ENCODE assay signal across 15 cellular contexts in the genomic region with DNA sequence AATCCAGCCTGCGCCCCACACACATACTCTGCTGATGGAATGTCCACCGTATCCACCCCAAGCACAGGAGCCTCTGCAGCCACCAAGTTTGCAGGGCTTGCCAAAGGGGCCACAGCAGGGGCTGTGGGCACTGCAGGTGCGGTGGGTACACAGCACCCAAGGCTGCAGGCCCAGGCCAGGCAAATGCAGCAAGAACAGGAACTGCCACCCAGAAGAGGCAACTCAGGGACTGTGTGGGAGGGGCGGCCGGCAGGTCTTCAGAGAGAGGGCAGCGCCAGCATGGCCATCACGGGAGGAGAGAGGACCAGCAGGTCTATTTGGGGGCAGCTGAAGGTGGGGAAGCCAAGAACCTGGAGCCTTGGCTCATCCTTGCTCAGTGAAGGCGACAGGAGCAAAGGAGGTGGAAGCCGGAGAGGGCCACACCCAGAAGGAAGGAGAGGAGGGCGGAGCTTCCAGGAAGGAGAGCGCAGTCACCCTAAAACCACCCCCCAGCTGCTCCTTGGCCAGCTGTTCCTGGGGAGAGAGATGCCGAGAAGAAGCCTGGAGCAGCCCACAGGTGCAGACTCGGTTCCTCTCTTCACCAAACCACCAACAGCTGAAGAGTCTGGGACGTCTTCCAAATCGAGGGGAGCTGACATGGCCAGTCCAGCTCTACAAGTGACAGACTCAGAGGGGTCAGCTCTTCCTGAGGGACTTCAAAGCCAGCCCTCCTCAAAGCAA.
DNase-seq lines count a peak whose midpoint lies in the region; FAIRE-seq and TF ChIP-seq lines count a peak whose summit lies in the region.
"Had no signal": no experiment of that assay in that cellular context is flagged by ENCODE, and none has a peak within 500 bp of the region (broad histone marks: within the 10 kb centered on the region; RNA-seq: fewer than 3 reads in every experiment).

No MANE protein-coding gene starts in this region.

- no peaks in the 10 kb centered on the region for H4K20me1 ChIP-seq in H9 (ENCODE audit: control insufficient read depth, insufficient read depth, insufficient read length)
- no peaks in the 10 kb centered on the region for H4K20me1 ChIP-seq in H1 (replicated peaks in 1 of 2; ENCODE audit: control insufficient read depth in 1 of 2, insufficient read depth in 2 of 2, low read length in 2 of 2)
- H4K20me1 ChIP-seq: BLaER1 treated with 17β-estradiol and CSF1 and Interleukin-3, amounts not matched to agents 10 nM and 100 nM had no signal

- TF ChIP-seq EP300 in H1 (IDR thresholded peaks at IDR 0.05; ENCODE audit: borderline replicate concordance in 1 of 2, low read depth in 2 of 2, low read length in 2 of 2), result no peak

- peaks cover 6 to 9% of the 10 kb centered on the region in 2 experiments; a peak in 4 of 5 replicates for H3K9me3 Mint-ChIP-seq in H9

- no peak for DNase-seq in H9
- DNase-seq in RPMI8226, result peak; percentile 96
- no peak for DNase-seq in H1 (ENCODE audit: low read depth in 1 of 2, low spot score in 2 of 2)
- peak; percentile 57 for DNase-seq in skeletal muscle cell (ENCODE audit: low read depth)
- no peak for DNase-seq in NCI-H1436 treated with DMSO at 0.1 percent for 48 hours (lab: John Stamatoyannopoulos, UW)
- DNase-seq in HPDE6-E6E7 (ENCODE audit: extremely low spot score), result no peak
- DNase-seq in stimulated activated CD4-positive, alpha-beta T cell treated with anti-CD3 and anti-CD28 coated beads, Interleukin-4, amount 100 ng/mL, for 1 hour, result no peak
- no peak for DNase-seq in G401 (ENCODE audit: low spot score)
- DNase-seq: ACHN; CD4-positive, CD25-positive, alpha-beta regulatory T cell; DMS 273 treated with DMSO at 0.1 percent for 48 hours had no signal

- peaks cover 15% of the 10 kb centered on the region for H3K27me3 Mint-ChIP-seq in H9 (ENCODE audit: low read depth)
- H3K27me3 Mint-ChIP-seq: CD4-positive, CD25-positive, alpha-beta regulatory T cell had no signal

- no peak overlapping the region for H3K23ac ChIP-seq in H9 (ENCODE audit: insufficient read length, low read depth, low read length)
- no peak overlapping the region for H3K23ac ChIP-seq in H1 (ENCODE audit: insufficient read length)

- H3T11ph ChIP-seq in H9 (ENCODE audit: low read length), result no peak overlapping the region

- H3K9ac ChIP-seq in H9 (ENCODE audit: extremely low read depth, insufficient read length, low read length), result no peak overlapping the region
- no peak overlapping the region for H3K9ac ChIP-seq in H1 (replicated peaks in 1 of 4; ENCODE audit: extremely low read depth in 1 of 4, low read depth in 3 of 4, low read length in 3 of 4)
- H3K9ac ChIP-seq: BLaER1 treated with 17β-estradiol and CSF1 and Interleukin-3, amounts not matched to agents 10 nM and 100 nM had no signal

- H3K36me3 Mint-ChIP-seq in H9 (ENCODE audit: insufficient read depth in 1 of 3, low read depth in 3 of 3), result peaks cover 4 to 17% (median 16%) of the 10 kb centered on the region in 3 experiments; a peak in 5 of 7 replicates
- H3K36me3 Mint-ChIP-seq: CD4-positive, CD25-positive, alpha-beta regulatory T cell had no signal

- in situ Hi-C loops in G401 (cut with HindIII; ENCODE audit: low sequenced_read_pairs), result no loop called here

- no peak for TF ChIP-seq POLR2A in H1 (IDR thresholded peaks at IDR 0.05; ENCODE audit: control extremely low read depth in 1 of 2, low read depth in 2 of 2, low read length in 2 of 2)

- H2BK15ac ChIP-seq in H9 (ENCODE audit: low read depth, low read length) (no peak overlapping the region; the same call in 1 of the 2 replicates), H1 (ENCODE audit: low read length) (no peak overlapping the region; the same call in 1 of the 2 replicates)

- no peak overlapping the region for H4K5ac ChIP-seq in H9 (ENCODE audit: insufficient read length, low read depth, low read length)
- H4K5ac ChIP-seq in H1 (ENCODE audit: insufficient read length, low read depth, low read length), result no peak overlapping the region

- peaks cover 31 to 32% of the 10 kb centered on the region in 2 experiments for H3K4me1 Mint-ChIP-seq in H9
- H3K4me1 Mint-ChIP-seq: CD4-positive, CD25-positive, alpha-beta regulatory T cell had no signal

- no peaks in the 10 kb centered on the region for H3K9me3 ChIP-seq in H9 (ENCODE audit: control insufficient read depth, low read depth, low read length)
- H3K9me3 ChIP-seq in H1 (ENCODE audit: insufficient read depth in 2 of 2, low read depth in 1 of 2, low read length in 1 of 2), result no peaks in the 10 kb centered on the region
- H3K9me3 ChIP-seq: HAP-1 had no signal

- CTCF ChIA-PET in H1 (lab: Charles Lee; ENCODE audit: partially characterized antibody), result interaction anchor here (0.5 to 1.0 kb wide), 3 partner anchors 47 to 157 kb away, joined by 3 read pairs; no protein-coding TSS in a partner anchor

- no peak overlapping the region for H2BK20ac ChIP-seq in H9 (ENCODE audit: low read depth, low read length, poor library complexity, severe bottlenecking)
- no peak overlapping the region for H2BK20ac ChIP-seq in H1 (ENCODE audit: low read length)

- H3K36me3 ChIP-seq in H1 (ENCODE audit: control insufficient read depth in 2 of 4, insufficient read depth in 4 of 4, low read length in 3 of 4), result no peaks in the 10 kb centered on the region
- H3K36me3 ChIP-seq: BLaER1 treated with 17β-estradiol and CSF1 and Interleukin-3, amounts not matched to agents 10 nM and 100 nM; HAP-1 had no signal

- H3K56ac ChIP-seq in H9 (ENCODE audit: insufficient read length, low read depth, low read length), result no peak overlapping the region
- H3K56ac ChIP-seq in H1 (replicated peaks; ENCODE audit: insufficient read length, low read depth, low read length), result no peak overlapping the region

- H3K4me2 ChIP-seq in H9 (ENCODE audit: insufficient read depth, insufficient read length, low read length) (no peak overlapping the region), H1 (ENCODE audit: insufficient read depth in 1 of 2, low read depth in 2 of 2, low read length in 2 of 2) (no peak overlapping the region)
- H3K4me2 ChIP-seq: BLaER1 treated with 17β-estradiol and CSF1 and Interleukin-3, amounts not matched to agents 10 nM and 100 nM; GM23338 had no signal

- H3K4me1 ChIP-seq in H9 (ENCODE audit: insufficient read depth, low read length), result no peaks in the 10 kb centered on the region; the same call in 1 of the 2 replicates
- H3K4me1 ChIP-seq in H1 (replicated peaks in 1 of 4; ENCODE audit: control insufficient read depth in 3 of 4, insufficient read depth in 4 of 4, low read length in 3 of 4), result peaks cover 0 to 12% (median 0%) of the 10 kb centered on the region in 4 experiments; a peak in 3 of 7 replicates
- H3K4me1 ChIP-seq: BLaER1 treated with 17β-estradiol and CSF1 and Interleukin-3, amounts not matched to agents 10 nM and 100 nM; HAP-1 had no signal

- TF ChIP-seq CTCF in H9 (conservative IDR thresholded peaks at IDR 0.05) (no peak), H1 (IDR thresholded peaks at IDR 0.05; ENCODE audit: control extremely low read depth in 1 of 3, insufficient read depth in 1 of 3, low read depth in 1 of 3, low read length in 3 of 3) (no peak)

- H2AFZ ChIP-seq in H9 (ENCODE audit: low read length) (no peak overlapping the region), H1 (ENCODE audit: low read length) (no peak overlapping the region)
- H2AFZ ChIP-seq: GM23338 had no signal

- no peak overlapping the region for H4K91ac ChIP-seq in H9 (ENCODE audit: insufficient read length, low read depth, low read length)
- H4K91ac ChIP-seq in H1 (replicated peaks; ENCODE audit: insufficient read length, low read length), result no peak overlapping the region

- no peak for FAIRE-seq in H1 (lab: Jason Lieb, UNC)
- FAIRE-seq: GM12878 had no signal

- H3K4ac ChIP-seq in H9 (ENCODE audit: low read depth, low read length) (no peak overlapping the region), H1 (replicated peaks; ENCODE audit: insufficient read length, low read depth, low read length) (no peak overlapping the region)

- no peak overlapping the region for H3K4me3 Mint-ChIP-seq in H9
- H3K4me3 Mint-ChIP-seq: CD4-positive, CD25-positive, alpha-beta regulatory T cell; GM23338 had no signal

- H3K79me1 ChIP-seq in H9 (ENCODE audit: insufficient read depth, low read depth, low read length, poor library complexity, severe bottlenecking) (no peaks in the 10 kb centered on the region), H1 (ENCODE audit: low read depth, low read length) (no peaks in the 10 kb centered on the region)

- H3K27me3 ChIP-seq in H9 (ENCODE audit: insufficient read depth, low read length) (no peaks in the 10 kb centered on the region), H1 (replicated peaks in 1 of 4; ENCODE audit: control insufficient read depth in 3 of 4, extremely low read depth in 1 of 4, insufficient read depth in 3 of 4, low read length in 3 of 4) (no peaks in the 10 kb centered on the region)
- H3K27me3 ChIP-seq: BLaER1 treated with 17β-estradiol and CSF1 and Interleukin-3, amounts not matched to agents 10 nM and 100 nM had no signal

- no peak overlapping the region for H4K8ac ChIP-seq in H9 (replicated peaks; ENCODE audit: insufficient read length, low read depth, low read length)
- peak overlapping the region; percentile 18 for H4K8ac ChIP-seq in H1 (ENCODE audit: extremely low read depth, insufficient read depth, low read length)

- H2BK5ac ChIP-seq in H9 (ENCODE audit: insufficient read length, low read length) (no peak overlapping the region), H1 (ENCODE audit: low read depth, low read length) (no peak overlapping the region)

- POLR2A ChIA-PET in H1 (lab: Charles Lee; ENCODE audit: partially characterized antibody), result interaction anchor here (1.2 kb wide), 1 partner anchor 20 kb away, joined by 3 read pairs; no protein-coding TSS in a partner anchor

- no CpG with 5 or more reads among the region's 15 CpGs for WGBS in H9 (ENCODE audit: extremely low coverage, insufficient read length, low lambda C conversion rate)
- 92% methylated on average over 13 of the region's 15 CpGs; no CpG with 5 or more reads in 1 of the 2 experiments for WGBS in H1 (ENCODE audit: extremely low coverage in 1 of 2, insufficient coverage in 1 of 2, insufficient read length in 1 of 2, insufficient replicate concordance in 2 of 2, low coverage in 1 of 2, low lambda C conversion rate in 2 of 2, missing lambda C conversion rate in 1 of 2), 2 experiments

- H3K27ac ChIP-seq in H9 (ENCODE audit: insufficient read length, low read depth, low read length) (no peak overlapping the region), H1 (ENCODE audit: low read depth, low read length) (no peak overlapping the region)
- H3K27ac ChIP-seq: BLaER1 treated with 17β-estradiol and CSF1 and Interleukin-3, amounts not matched to agents 10 nM and 100 nM had no signal

- no peaks in the 10 kb centered on the region for H3K79me2 ChIP-seq in H9 (ENCODE audit: insufficient read depth, low read length)
- H3K79me2 ChIP-seq in H1 (ENCODE audit: control insufficient read depth in 1 of 2, insufficient read depth in 2 of 2, low read length in 2 of 2), result no peaks in the 10 kb centered on the region

- no peak overlapping the region; a peak in 1 of 7 replicates for H3K27ac Mint-ChIP-seq in H9
- H3K27ac Mint-ChIP-seq: CD4-positive, CD25-positive, alpha-beta regulatory T cell; GM23338 had no signal

- H3K23me2 ChIP-seq in H9 (ENCODE audit: insufficient read length, low read depth, low read length, poor library complexity, severe bottlenecking) (no peaks in the 10 kb centered on the region), H1 (ENCODE audit: low read depth, low read length) (no peaks in the 10 kb centered on the region)

- no peak overlapping the region for H3K4me3 ChIP-seq in H1 (ENCODE audit: extremely low read depth in 1 of 4, insufficient read depth in 2 of 4, low read depth in 3 of 4, low read length in 4 of 4)
- no peak overlapping the region for H3K4me3 ChIP-seq in skeletal muscle cell (ENCODE audit: low read depth, low read length)
- H3K4me3 ChIP-seq: BLaER1 treated with 17β-estradiol and CSF1 and Interleukin-3, amounts not matched to agents 10 nM and 100 nM; GM12878; GM23338; HAP-1 had no signal

- H2BK120ac ChIP-seq in H9 (ENCODE audit: low read depth, low read length, poor library complexity, severe bottlenecking) (no peak overlapping the region), H1 (replicated peaks; ENCODE audit: low read depth, low read length) (no peak overlapping the region)

- H3K14ac ChIP-seq in H9 (ENCODE audit: insufficient read depth, low read length) (0 out of 2 replicates have a peak overlapping the region, but pooled peaks have one; percentile 28), H1 (ENCODE audit: insufficient read length) (no peak overlapping the region)

- TF ChIP-seq RAD21 in H1 (IDR thresholded peaks at IDR 0.05 in 1 of 2, conservative IDR thresholded peaks at IDR 0.05 in 1 of 2; ENCODE audit: low read depth in 2 of 2, low read length in 2 of 2), result no peak

- H2AK5ac ChIP-seq in H9 (ENCODE audit: insufficient read length, low read length) (no peak overlapping the region), H1 (ENCODE audit: low read depth, low read length) (no peak overlapping the region)

- no peak overlapping the region for H2BK12ac ChIP-seq in H9 (ENCODE audit: insufficient read length, low read depth, low read length)
- H2BK12ac ChIP-seq in H1 (ENCODE audit: low read depth, low read length), result peak overlapping the region; percentile 22; the same call in 1 of the 2 replicates

- H3K18ac ChIP-seq in H9 (ENCODE audit: insufficient read length, low read depth, low read length) (no peak overlapping the region), H1 (ENCODE audit: extremely low read depth, low read length) (no peak overlapping the region)

Comparison
In these comparisons a context has a peak if more than half of its experiments do, and no peak if none do; other contexts are left out.
1. DNase-seq: peak in RPMI8226 (single experiment) and skeletal muscle cell (single experiment); none in H9 (single experiment), H1 (0 of 2), NCI-H1436 treated with DMSO at 0.1 percent for 48 hours (single experiment), HPDE6-E6E7 (single experiment), stimulated activated CD4-positive, alpha-beta T cell treated with anti-CD3 and anti-CD28 coated beads, Interleukin-4, amount 100 ng/mL, for 1 hour (single experiment) and G401 (single experiment).